In genomic region chr18:74564012-74564411, GRCh38 we compare ENCODE assay signal across 34 cellular contexts. TPM values are rescaled to one million over a fixed set of nuclear protein-coding genes. Genes with fewer than 3 reads are reported as not detected.
"Had no signal": no experiment of that assay in that cellular context is flagged by ENCODE, and none has a peak within 500 bp of the region (broad histone marks: within the 10 kb centered on the region; RNA-seq: fewer than 3 reads in every experiment).

No MANE protein-coding gene starts in this region.

- H3K4me1 ChIP-seq: esophagus muscularis mucosa, foreskin keratinocyte, gastroesophageal sphincter had no signal

- H3K4me3 Mint-ChIP-seq: activated CD4-positive, alpha-beta memory T cell treated with anti-CD3 and anti-CD28 coated beads, Interleukin-2, amount 10 ng/mL, durations not matched to agents 7 days and 5 days; activated CD4-positive, alpha-beta T cell treated with anti-CD3 and anti-CD28 coated beads for 36 hours; activated CD4-positive, alpha-beta T cell treated with anti-CD3 and anti-CD28 coated beads, Interleukin-2, amount 10 ng/mL, durations not matched to agents 24 days and 14 days; activated naive CD4-positive, alpha-beta T cell treated with anti-CD3 and anti-CD28 coated beads, Interleukin-2, amount 10 ng/mL, durations not matched to agents 7 days and 5 days; activated naive CD8-positive, alpha-beta T cell treated with anti-CD3 and anti-CD28 coated beads, Interleukin-2, amount 10 ng/mL, durations not matched to agents 7 days and 5 days; activated T-cell treated with anti-CD3 and anti-CD28 coated beads, Interleukin-2, amount 50 U/mL, for 24 hours; activated T-cell treated with anti-CD3 and anti-CD28 coated beads, Interleukin-2, amount 50 U/mL, for 72 hours; central memory CD8-positive, alpha-beta T cell; dendritic cell treated with granulocyte-macrophage colony-stimulating factor and Interleukin-4, amounts not matched to agents 40 ng/mL and 50 ng/mL, for 4 days; endodermal cell had no signal

- H3K4me3 ChIP-seq: coronary artery, dorsolateral prefrontal cortex, esophagus muscularis mucosa, gastroesophageal sphincter had no signal

- DNase-seq: activated CD4-positive, alpha-beta memory T cell treated with anti-CD3 and anti-CD28 coated beads, Interleukin-2, amount 10 ng/mL, durations not matched to agents 7 days and 5 days; activated CD4-positive, alpha-beta T cell treated with anti-CD3 and anti-CD28 coated beads for 36 hours; activated CD4-positive, alpha-beta T cell treated with anti-CD3 and anti-CD28 coated beads, Interleukin-2, amount 10 ng/mL, durations not matched to agents 24 days and 14 days; activated CD4-positive, alpha-beta T cell treated with anti-CD3 and anti-CD28 coated beads, Interleukin-2, amount 50 U/mL, for 4 hours; activated CD4-positive, CD25-positive, alpha-beta regulatory T cell; activated CD4-positive, CD25-positive, alpha-beta regulatory T cell treated with anti-CD3 and anti-CD28 coated beads, Interleukin-2, amount 50 U/mL, for 72 hours; activated CD8-positive, alpha-beta memory T cell treated with anti-CD3 and anti-CD28 coated beads, Interleukin-2, amount 50 U/mL, for 48 hours; activated gamma-delta T cell; activated naive CD4-positive, alpha-beta T cell; activated naive CD4-positive, alpha-beta T cell treated with anti-CD3 and anti-CD28 coated beads, Interleukin-2, amount 10 ng/mL, durations not matched to agents 7 days and 5 days; activated naive CD8-positive, alpha-beta T cell treated with anti-CD3 and anti-CD28 coated beads, Interleukin-2, amount 10 ng/mL, durations not matched to agents 7 days and 5 days; activated T-cell treated with anti-CD3 and anti-CD28 coated beads for 4 hours; activated T-cell treated with anti-CD3 and anti-CD28 coated beads, Interleukin-2, amount 50 U/mL, for 24 hours; activated T-cell treated with anti-CD3 and anti-CD28 coated beads, Interleukin-2, amount 50 U/mL, for 72 hours; amniotic stem cell; anterior cingulate cortex; brain microvascular endothelial cell; dorsolateral prefrontal cortex; effector memory CD4-positive, alpha-beta T cell; endodermal cell; erythroblast; foreskin keratinocyte; T-helper 2 cell had no signal

- H3K36me3 ChIP-seq: brain microvascular endothelial cell, esophagus muscularis mucosa, gastroesophageal sphincter had no signal

- ATAC-seq: activated CD4-positive, alpha-beta T cell treated with anti-CD3 and anti-CD28 coated beads for 36 hours; activated naive CD4-positive, alpha-beta T cell treated with anti-CD3 and anti-CD28 coated beads, Interleukin-2, amount 50 U/mL, for 72 hours; activated T-cell treated with anti-CD3 and anti-CD28 coated beads, Interleukin-2, amount 50 U/mL, for 72 hours; foreskin keratinocyte; gastroesophageal sphincter had no signal

- H3K4me1 Mint-ChIP-seq: activated CD4-positive, alpha-beta memory T cell treated with anti-CD3 and anti-CD28 coated beads, Interleukin-2, amount 10 ng/mL, durations not matched to agents 7 days and 5 days; activated CD4-positive, alpha-beta T cell treated with anti-CD3 and anti-CD28 coated beads for 36 hours; activated CD4-positive, alpha-beta T cell treated with anti-CD3 and anti-CD28 coated beads, Interleukin-2, amount 10 ng/mL, durations not matched to agents 24 days and 14 days; activated naive CD4-positive, alpha-beta T cell treated with anti-CD3 and anti-CD28 coated beads, Interleukin-2, amount 10 ng/mL, durations not matched to agents 7 days and 5 days; activated naive CD8-positive, alpha-beta T cell treated with anti-CD3 and anti-CD28 coated beads, Interleukin-2, amount 10 ng/mL, durations not matched to agents 7 days and 5 days; central memory CD8-positive, alpha-beta T cell had no signal

- H3K36me3 Mint-ChIP-seq: activated naive CD4-positive, alpha-beta T cell treated with anti-CD3 and anti-CD28 coated beads, Interleukin-2, amount 10 ng/mL, durations not matched to agents 7 days and 5 days; activated naive CD8-positive, alpha-beta T cell treated with anti-CD3 and anti-CD28 coated beads, Interleukin-2, amount 10 ng/mL, durations not matched to agents 7 days and 5 days had no signal

- H3K27ac Mint-ChIP-seq: activated CD4-positive, alpha-beta memory T cell treated with anti-CD3 and anti-CD28 coated beads, Interleukin-2, amount 10 ng/mL, durations not matched to agents 7 days and 5 days; activated CD4-positive, alpha-beta T cell treated with anti-CD3 and anti-CD28 coated beads for 36 hours; activated CD4-positive, alpha-beta T cell treated with anti-CD3 and anti-CD28 coated beads, Interleukin-2, amount 10 ng/mL, durations not matched to agents 24 days and 14 days; activated naive CD4-positive, alpha-beta T cell treated with anti-CD3 and anti-CD28 coated beads, Interleukin-2, amount 10 ng/mL, durations not matched to agents 7 days and 5 days; activated naive CD4-positive, alpha-beta T cell treated with anti-CD3 and anti-CD28 coated beads, Interleukin-2, amount 50 U/mL, for 72 hours; activated naive CD8-positive, alpha-beta T cell treated with anti-CD3 and anti-CD28 coated beads, Interleukin-2, amount 10 ng/mL, durations not matched to agents 7 days and 5 days; activated T-cell treated with anti-CD3 and anti-CD28 coated beads, Interleukin-2, amount 50 U/mL, for 24 hours; activated T-cell treated with anti-CD3 and anti-CD28 coated beads, Interleukin-2, amount 50 U/mL, for 72 hours; dendritic cell treated with granulocyte-macrophage colony-stimulating factor and Interleukin-4, amounts not matched to agents 40 ng/mL and 50 ng/mL, for 4 days; endodermal cell had no signal

- H3K27ac ChIP-seq: brain microvascular endothelial cell, coronary artery, dorsolateral prefrontal cortex, esophagus muscularis mucosa, foreskin keratinocyte, gastroesophageal sphincter had no signal

- H3K9me3 Mint-ChIP-seq: central memory CD8-positive, alpha-beta T cell; dendritic cell treated with granulocyte-macrophage colony-stimulating factor and Interleukin-4, amounts not matched to agents 40 ng/mL and 50 ng/mL, for 4 days had no signal

- H3K27me3 ChIP-seq: brain microvascular endothelial cell had no signal

- H3K9me3 ChIP-seq: esophagus muscularis mucosa, gastroesophageal sphincter had no signal

RNA-seq across cellular contexts. Expression of gene CNDP1, which starts 29.7 kb away (rescaled TPM):
- total RNA-seq: activated CD4-positive, alpha-beta memory T cell treated with anti-CD3 and anti-CD28 coated beads, Interleukin-2, amount 10 ng/mL, durations not matched to agents 7 days and 5 days; activated CD4-positive, alpha-beta T cell treated with anti-CD3 and anti-CD28 coated beads for 36 hours; activated CD4-positive, alpha-beta T cell treated with anti-CD3 and anti-CD28 coated beads, Interleukin-2, amount 10 ng/mL, durations not matched to agents 24 days and 14 days; activated naive CD8-positive, alpha-beta T cell treated with anti-CD3 and anti-CD28 coated beads, Interleukin-2, amount 10 ng/mL, durations not matched to agents 7 days and 5 days; astrocyte; bronchial epithelial cell; cardiac septum; esophagus muscularis mucosa; foreskin keratinocyte; glomerular endothelial cell; T-helper 1 cell treated with Interleukin-12 subunit alpha and Interleukin-12 subunit beta and Interleukin-4 antibody, amounts not matched to agents 30 ng/mL and 1 ng/mL, for 36 hours had no signal
- polyA plus RNA-seq: foreskin keratinocyte had no signal
